In the genomic region with DNA sequence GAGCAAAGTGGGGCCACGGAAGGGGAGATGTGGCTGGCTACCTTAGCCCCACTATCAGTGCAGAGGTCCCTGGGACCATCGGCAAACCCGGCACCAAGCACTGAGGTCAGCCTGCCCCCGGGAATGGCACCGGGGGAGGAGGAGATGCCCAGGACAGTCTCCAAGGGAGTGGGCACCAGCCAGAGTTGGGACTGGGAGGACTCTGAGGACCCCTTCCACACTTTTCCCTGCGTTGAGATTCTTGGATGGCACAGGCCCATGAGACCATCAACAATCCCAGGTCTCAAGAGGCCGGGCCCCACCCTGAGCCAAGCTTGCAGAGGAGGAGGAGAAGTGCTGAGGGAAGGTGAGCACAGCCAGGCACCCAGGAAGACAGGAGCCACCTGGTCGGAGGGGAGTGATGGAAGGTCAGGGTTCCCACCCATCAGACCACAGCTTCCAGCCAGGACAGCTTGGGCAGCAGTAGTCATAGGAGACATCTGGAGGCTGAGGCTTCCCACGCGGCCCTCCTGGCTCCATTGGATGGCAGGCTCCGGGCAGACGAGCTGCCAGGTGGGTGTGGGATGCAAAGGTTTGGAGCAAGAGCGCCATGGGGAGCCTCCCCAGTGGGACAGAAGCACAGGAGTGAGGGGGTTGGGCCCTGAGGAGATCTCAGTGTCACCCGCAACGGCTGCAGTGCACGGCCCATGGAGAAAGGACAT, we compare ENCODE assay signal across 23 cellular contexts. TPM values are rescaled to one million over a fixed set of nuclear protein-coding genes. Genes with fewer than 3 reads are reported as not detected.
DNase-seq lines count a peak whose midpoint lies in the region; ATAC-seq, FAIRE-seq and TF ChIP-seq lines count a peak whose summit lies in the region.
"Had no signal": no experiment of that assay in that cellular context is flagged by ENCODE, and none has a peak within 500 bp of the region (broad histone marks: within the 10 kb centered on the region; RNA-seq: fewer than 3 reads in every experiment).

No MANE protein-coding gene starts in this region.

- H3K36me3 ChIP-seq in right atrium auricular region (no peaks in the 10 kb centered on the region), Peyer's patch (no peaks in the 10 kb centered on the region), left lung (no peaks in the 10 kb centered on the region), upper lobe of right lung (no peaks in the 10 kb centered on the region)
- H3K36me3 ChIP-seq: breast epithelium, colonic mucosa, neural progenitor cell had no signal

- TF ChIP-seq CTCF in right atrium auricular region (IDR thresholded peaks at IDR 0.05) (no peak), Peyer's patch (IDR thresholded peaks at IDR 0.05) (no peak), left lung (IDR thresholded peaks at IDR 0.05) (no peak), upper lobe of right lung (IDR thresholded peaks at IDR 0.05) (no peak), D721Med (IDR thresholded peaks at IDR 0.05; ENCODE audit: insufficient read depth, missing control alignments) (no peak)

- no peak for ATAC-seq in Right ventricle myocardium inferior
- ATAC-seq in left lung = no peak
- no peak for ATAC-seq in upper lobe of right lung
- no peak for ATAC-seq in GM21447 (IDR thresholded peaks at IDR 0.05; ENCODE audit: unreplicated experiment)
- ATAC-seq: activated CD8-positive, alpha-beta T cell treated with anti-CD3 and anti-CD28 coated beads, Interleukin-2, amount 10 ng/mL, durations not matched to agents 7 days and 5 days; activated T-helper 17 cell treated with anti-CD3 and anti-CD28 coated beads, Interleukin-2, amount 50 U/mL, for 72 hours; left lobe of liver had no signal

- H3K9me3 ChIP-seq in right atrium auricular region (no peaks in the 10 kb centered on the region), Peyer's patch (no peaks in the 10 kb centered on the region), left lung (no peaks in the 10 kb centered on the region), upper lobe of right lung (no peaks in the 10 kb centered on the region)
- H3K9me3 ChIP-seq: breast epithelium, colonic mucosa had no signal

- H3K27me3 ChIP-seq in right atrium auricular region (no peaks in the 10 kb centered on the region), Peyer's patch (no peaks in the 10 kb centered on the region), left lung (no peaks in the 10 kb centered on the region), upper lobe of right lung (no peaks in the 10 kb centered on the region)
- H3K27me3 ChIP-seq: breast epithelium, colonic mucosa, neural progenitor cell had no signal

- no peak for FAIRE-seq in D721Med (lab: Jason Lieb, UNC)
- FAIRE-seq: urothelium cell line had no signal

- intact Hi-C loops in Right ventricle myocardium inferior (cut with DNase I) (no loop called here), left lung (cut with DNase I) (no loop called here), upper lobe of right lung (cut with DNase I) (no loop called here)

- DNase-seq in right atrium auricular region (ENCODE audit: low spot score) (peak; percentile 44), Right ventricle myocardium inferior (ENCODE audit: missing footprints) (no peak), Peyer's patch (peak in 2 of 3 donors; percentile 31 to 34), left lung (peak; percentile 24 to 61), upper lobe of right lung (peak; percentile 57), D721Med (ENCODE audit: insufficient read length, low spot score) (no peak), SHP77 treated with DMSO at 0.1 percent for 48 hours (lab: John Stamatoyannopoulos, UW) (no peak)
- DNase-seq: activated CD8-positive, alpha-beta T cell treated with anti-CD3 and anti-CD28 coated beads, Interleukin-2, amount 10 ng/mL, durations not matched to agents 7 days and 5 days; AML-193; colonic mucosa; stimulated activated CD4-positive, alpha-beta T cell treated with anti-CD3 and anti-CD28 coated beads, Interleukin-4, amount 100 ng/mL, for 4 hours had no signal

- H3K27ac ChIP-seq in right atrium auricular region (no peak overlapping the region), Peyer's patch (no peak overlapping the region), left lung (no peak overlapping the region), upper lobe of right lung (no peak overlapping the region)
- H3K27ac ChIP-seq: breast epithelium, colonic mucosa, neural progenitor cell, VCaP had no signal

- TF ChIP-seq POLR2A in Peyer's patch (IDR thresholded peaks at IDR 0.05) = no peak

- H3K4me1 ChIP-seq in right atrium auricular region (peaks cover 0 to 47% of the 10 kb centered on the region in 2 donors), Peyer's patch (peaks cover 0 to 10% (median 0%) of the 10 kb centered on the region in 4 donors), left lung (peaks cover 0 to 5% of the 10 kb centered on the region in 2 donors), upper lobe of right lung (peaks cover 5% of the 10 kb centered on the region)
- H3K4me1 ChIP-seq: breast epithelium had no signal

- no peak overlapping the region for H3K4me3 ChIP-seq in right atrium auricular region
- no peak overlapping the region for H3K4me3 ChIP-seq in Peyer's patch
- H3K4me3 ChIP-seq in left lung = no peak overlapping the region
- H3K4me3 ChIP-seq in upper lobe of right lung = no peak overlapping the region
- H3K4me3 ChIP-seq: breast epithelium, colonic mucosa, neural progenitor cell, smooth muscle cell had no signal

RNA-seq across cellular contexts. Expression of gene OPN4, which starts 2.6 kb away (rescaled TPM):
- total RNA-seq in right atrium auricular region = under 1 TPM; 0.19 to 0.31 TPM
- total RNA-seq in Right ventricle myocardium inferior = 0.41 TPM
- total RNA-seq in Peyer's patch = not detected
- total RNA-seq in left lung = not detected
- not detected for total RNA-seq in upper lobe of right lung
- total RNA-seq: activated CD8-positive, alpha-beta T cell treated with anti-CD3 and anti-CD28 coated beads, Interleukin-2, amount 10 ng/mL, durations not matched to agents 7 days and 5 days; activated T-helper 17 cell treated with anti-CD3 and anti-CD28 coated beads, Interleukin-2, amount 50 U/mL, for 72 hours; breast epithelium; colonic mucosa; left lobe of liver; MCF 10A; mononuclear cell; pulmonary artery endothelial cell; smooth muscle cell; T-helper 1 cell treated with Interleukin-12 subunit alpha and Interleukin-12 subunit beta and Interleukin-4 antibody, amounts not matched to agents 30 ng/mL and 1 ng/mL, for 36 hours had no signal

RNA-seq across cellular contexts. Expression of gene LDB3, which starts 16.5 kb away (rescaled TPM):
- 100 to 1,000 TPM; 448 to 908 TPM for total RNA-seq in right atrium auricular region
- total RNA-seq in Right ventricle myocardium inferior = 1,478 TPM
- total RNA-seq in Peyer's patch = 1 to 10 TPM; 1.3 to 9.1 (median 2.3) TPM
- total RNA-seq in left lung = 1 to 10 TPM; 1.5 to 2.7 TPM
- 2.5 TPM for total RNA-seq in upper lobe of right lung
- total RNA-seq: mononuclear cell; pulmonary artery endothelial cell; T-helper 1 cell treated with Interleukin-12 subunit alpha and Interleukin-12 subunit beta and Interleukin-4 antibody, amounts not matched to agents 30 ng/mL and 1 ng/mL, for 36 hours had no signal

Comparison
In these comparisons a context has a peak if more than half of its experiments do, and no peak if none do; other contexts are left out.
1. DNase-seq: peak in right atrium auricular region (single experiment), Peyer's patch (2 of 3), left lung (2 of 2) and upper lobe of right lung (single experiment); none in Right ventricle myocardium inferior (single experiment), D721Med (single experiment) and SHP77 treated with DMSO at 0.1 percent for 48 hours (single experiment).
2. RNA of gene LDB3, which starts 16.5 kb away (total RNA-seq): 1,478 TPM in Right ventricle myocardium inferior (single experiment) and 448 to 908 TPM in right atrium auricular region; 1.5 to 2.7 TPM in left lung, 2.5 TPM in upper lobe of right lung (single experiment) and 1.3 to 9.1 TPM in Peyer's patch; every median in the first group is over 10 times any median in the second.